ENCODE assay signal across 8 cellular contexts in the genomic region with DNA sequence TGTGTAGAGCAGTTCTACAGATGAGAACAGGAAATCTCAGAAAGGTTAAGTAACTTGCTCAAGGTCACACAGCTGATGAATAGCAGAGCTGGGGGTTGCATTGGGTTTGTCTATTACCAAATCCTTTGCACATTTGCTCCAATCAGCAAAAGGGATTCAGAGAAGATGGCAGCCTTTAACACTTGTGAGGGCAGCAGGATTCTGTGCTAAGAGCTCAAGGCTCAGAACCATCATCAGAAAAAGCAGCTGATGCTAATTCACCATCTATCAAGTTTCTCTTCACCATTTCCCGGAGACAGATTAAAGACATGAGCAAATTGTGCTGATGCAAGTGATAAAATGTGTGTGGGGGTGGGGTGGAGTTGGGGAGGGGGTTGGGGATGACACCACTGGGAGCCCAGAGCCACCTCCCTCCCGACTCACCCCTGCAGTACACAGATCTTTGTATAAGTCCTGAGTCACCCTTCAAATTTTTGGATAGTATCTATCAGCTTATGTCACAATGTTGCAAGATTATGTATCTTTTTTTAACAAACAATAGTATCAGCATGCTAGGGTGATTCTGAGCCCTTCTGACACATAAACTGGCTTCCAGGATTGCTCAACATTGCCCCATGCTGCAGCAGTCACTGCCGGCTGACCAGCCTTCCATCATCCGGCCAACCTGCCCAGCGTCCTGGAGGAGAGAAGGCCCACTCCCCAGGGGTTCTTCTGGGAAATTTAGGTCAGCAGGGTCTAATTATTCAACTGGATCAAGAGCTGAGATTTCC. TPM values are rescaled to one million over a fixed set of nuclear protein-coding genes. Genes with fewer than 3 reads are reported as not detected.
DNase-seq lines count a peak whose midpoint lies in the region; ATAC-seq, FAIRE-seq and TF ChIP-seq lines count a peak whose summit lies in the region.

No MANE protein-coding gene starts in this region.

- intact Hi-C loops in left cardiac atrium (cut with DNase I): loop anchor here (2.0 to 10.0 kb wide), 6 partner anchors 85 to 195 kb away; no protein-coding TSS in a partner anchor

- peaks cover 16% of the 10 kb centered on the region for H3K9me3 Mint-ChIP-seq in WTC11

- no peak overlapping the region for H3K9ac ChIP-seq in stomach smooth muscle (ENCODE audit: low read length in 2 of 2)

- H3K36me3 ChIP-seq in stomach smooth muscle (ENCODE audit: control insufficient read depth in 2 of 2, insufficient read depth in 2 of 2, low read length in 2 of 2): no peaks in the 10 kb centered on the region

- peaks cover 8% of the 10 kb centered on the region for H3K27me3 Mint-ChIP-seq in WTC11 (ENCODE audit: low read depth)

- H3K27ac ChIP-seq in stomach smooth muscle (ENCODE audit: low read length): peak overlapping the region; percentile 41

- FAIRE-seq in HTR-8/SVneo (lab: Jason Lieb, UNC): no peak

- H3K36me3 Mint-ChIP-seq in WTC11: peaks cover 4% of the 10 kb centered on the region; the same call in 1 of the 2 replicates

- DNase-seq in HTR-8/SVneo (ENCODE audit: insufficient read length, low spot score) (peak; percentile 53), WTC11 (ENCODE audit: low spot score) (no peak), left cardiac atrium (peak; percentile 73)
- no peak for DNase-seq in activated CD8-positive, alpha-beta memory T cell treated with anti-CD3 and anti-CD28 coated beads, Interleukin-2, amount 50 U/mL, for 4 hours

- H3K27ac Mint-ChIP-seq in WTC11: no peak overlapping the region

- peaks cover 25% of the 10 kb centered on the region for H3K4me1 ChIP-seq in stomach smooth muscle (ENCODE audit: control insufficient read depth, insufficient read depth, low read length)

- no peaks in the 10 kb centered on the region for H3K27me3 ChIP-seq in stomach smooth muscle (ENCODE audit: control insufficient read depth in 1 of 2, insufficient read depth in 2 of 2, low read length in 2 of 2)

- H3K9me3 ChIP-seq in stomach smooth muscle (ENCODE audit: control insufficient read depth in 2 of 2, low read length in 2 of 2): peaks cover 0 to 16% of the 10 kb centered on the region in 2 donors

- CTCF ChIA-PET in WTC11 (lab: Charles Lee): interaction anchor here (0.6 to 5.9 kb wide), 35 partner anchors 10 to 1577 kb away, joined by 3 to 120 read pairs (median 4); no protein-coding TSS in a partner anchor

- H3K4me3 Mint-ChIP-seq in WTC11: no peak overlapping the region

- H3K4me1 Mint-ChIP-seq in WTC11: no peaks in the 10 kb centered on the region

- ATAC-seq in WTC11: no peak
- peak; percentile 36 to 49 for ATAC-seq in left cardiac atrium
- no peak for ATAC-seq in GM18867 (IDR thresholded peaks at IDR 0.05; ENCODE audit: unreplicated experiment)
- ATAC-seq in GM21529 (IDR thresholded peaks at IDR 0.05; ENCODE audit: unreplicated experiment): no peak
- no peak for ATAC-seq in GM21717 (IDR thresholded peaks at IDR 0.05; ENCODE audit: unreplicated experiment)

- H3K4me3 ChIP-seq in stomach smooth muscle (ENCODE audit: low read length in 2 of 2): no peak overlapping the region

- TF ChIP-seq CTCF in WTC11 (IDR thresholded peaks at IDR 0.05): no peak

- POLR2A ChIA-PET in WTC11 (lab: Charles Lee): interaction anchor here (0.6 kb wide), 1 partner anchor 171 kb away, joined by 6 read pairs; no protein-coding TSS in a partner anchor

TF ChIP-seq in WTC11, 78 proteins besides CTCF, POLR2A, EP300 and RAD21:
- peak; percentile 59; the same call in 1 of the 2 replicates for TF ChIP-seq GABPB1 (CRISPR knock-in tag; IDR thresholded peaks at IDR 0.05)
- no peak for TF ChIP-seq SP1 (CRISPR knock-in tag; conservative IDR thresholded peaks at IDR 0.05)

RNA-seq across cellular contexts. Expression of a gene that starts 2.8 kb away (rescaled TPM):
- 4.3 to 5.5 TPM (median 4.6 TPM) in 3 replicates for total RNA-seq in WTC11 (2021)
- 10 to 100 TPM; 16.8 to 19.1 TPM for total RNA-seq in left cardiac atrium

RNA-seq across cellular contexts. Expression of a gene that starts 55.3 kb away (rescaled TPM):
- 7.4 to 7.9 TPM (median 7.8 TPM) in 3 replicates for total RNA-seq in WTC11 (2021)
- total RNA-seq in left cardiac atrium: 10 to 100 TPM; 33.3 to 40.6 TPM

Comparison
In these comparisons a context has a peak if more than half of its experiments do, and no peak if none do; other contexts are left out.
1. DNase-seq: peak in HTR-8/SVneo (single experiment) and left cardiac atrium (single experiment); none in WTC11 (single experiment) and activated CD8-positive, alpha-beta memory T cell treated with anti-CD3 and anti-CD28 coated beads, Interleukin-2, amount 50 U/mL, for 4 hours (single experiment).
2. ATAC-seq: peak in left cardiac atrium (2 of 2); none in WTC11 (single experiment), GM18867 (single experiment), GM21529 (single experiment) and GM21717 (single experiment).